In genomic region chr6:110690106-110690654, GRCh38 we compare ENCODE assay signal across 1 cellular context.
TF ChIP-seq lines count a peak whose summit lies in the region.

No MANE protein-coding gene starts in this region.

TF ChIP-seq in A549, 52 proteins besides CTCF, POLR2A, EP300 and RAD21 (continued from another document):
- no peak for TF ChIP-seq FOXS1 (CRISPR knock-in tag; IDR thresholded peaks at IDR 0.05)
- TF ChIP-seq PHF8 (IDR thresholded peaks at IDR 0.05; ENCODE audit: borderline replicate concordance, low read depth): no peak
TF ChIP-seq in A549: peak in this region for 0.
